1 cellular context compared by ENCODE assay signal in genomic region chr4:158253350-158253980, GRCh38.
TF ChIP-seq lines count a peak whose summit lies in the region.

No MANE protein-coding gene starts in this region.

TF ChIP-seq in H1, 55 proteins besides CTCF, POLR2A, EP300 and RAD21 (continued from another document):
- TF ChIP-seq CHD7 (IDR thresholded peaks at IDR 0.05; ENCODE audit: insufficient replicate concordance, low read length) = no peak
- no peak for TF ChIP-seq POU5F1 (IDR thresholded peaks at IDR 0.05; ENCODE audit: low read depth, low read length)
- TF ChIP-seq USF2 (IDR thresholded peaks at IDR 0.05; ENCODE audit: low read length) = no peak
- no peak for TF ChIP-seq TAF7 (optimal IDR thresholded peaks at IDR 0.05; ENCODE audit: borderline replicate concordance, low read depth, low read length)
- no peak for TF ChIP-seq YY1 (IDR thresholded peaks at IDR 0.05; ENCODE audit: low read depth, low read length)
- no peak for TF ChIP-seq KDM4A (IDR thresholded peaks at IDR 0.05; ENCODE audit: low read depth, low read length, severe bottlenecking)
- TF ChIP-seq ASH2L (IDR thresholded peaks at IDR 0.05; ENCODE audit: low read length) = no peak
- no peak for TF ChIP-seq MAFK (IDR thresholded peaks at IDR 0.05; ENCODE audit: low read depth, low read length)
- TF ChIP-seq CEBPB (IDR thresholded peaks at IDR 0.05; ENCODE audit: low read depth, low read length) = no peak
- no peak for TF ChIP-seq KDM5A (IDR thresholded peaks at IDR 0.05; ENCODE audit: low read length)
